Comparison of ENCODE assay signal across 1 cellular context in the genomic region with DNA sequence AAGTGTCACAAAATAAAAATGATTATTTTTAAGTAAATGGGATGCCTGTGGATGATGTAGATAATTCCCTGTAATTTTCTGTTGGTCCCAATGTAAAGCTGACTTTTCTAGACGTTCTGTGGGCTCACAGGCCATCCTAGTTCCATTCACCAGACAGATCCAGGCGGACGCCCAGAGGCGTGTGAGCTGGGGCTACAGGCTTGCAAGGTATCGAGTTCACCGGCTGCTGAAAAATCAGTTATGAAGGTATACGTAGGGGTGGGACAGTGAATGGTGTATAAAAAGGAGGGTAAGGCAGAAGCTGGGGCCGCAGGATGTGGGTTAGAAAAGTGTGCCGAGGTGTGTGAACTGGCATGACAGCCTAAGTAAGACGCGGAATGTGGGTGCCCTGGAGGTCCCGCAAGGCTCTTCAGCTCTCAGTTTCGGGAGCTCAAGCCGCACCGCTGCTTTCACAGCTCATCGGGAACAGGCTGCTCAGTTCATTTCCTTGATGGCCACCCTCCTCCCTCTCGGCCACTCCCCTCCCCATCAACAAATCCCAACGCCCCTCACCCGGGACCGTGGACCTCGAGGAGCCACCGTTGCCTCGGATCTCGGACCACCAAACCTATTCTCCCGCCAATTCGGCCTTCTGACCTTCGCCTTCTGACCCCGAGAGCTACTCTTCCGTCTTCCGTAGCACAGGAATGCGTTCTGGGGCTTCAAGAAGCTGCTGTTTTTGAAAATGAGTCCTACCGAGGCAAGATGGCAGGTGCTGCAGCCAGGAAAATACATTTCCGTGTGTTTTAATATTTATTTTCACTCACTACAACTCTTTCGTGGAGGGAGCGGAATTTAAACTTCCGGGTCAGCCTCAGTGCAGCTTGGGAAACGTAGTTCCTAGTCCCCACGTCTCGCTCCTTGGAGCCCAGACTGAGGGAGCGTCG.
TF ChIP-seq lines count a peak whose summit lies in the region.

A gene with protein sequence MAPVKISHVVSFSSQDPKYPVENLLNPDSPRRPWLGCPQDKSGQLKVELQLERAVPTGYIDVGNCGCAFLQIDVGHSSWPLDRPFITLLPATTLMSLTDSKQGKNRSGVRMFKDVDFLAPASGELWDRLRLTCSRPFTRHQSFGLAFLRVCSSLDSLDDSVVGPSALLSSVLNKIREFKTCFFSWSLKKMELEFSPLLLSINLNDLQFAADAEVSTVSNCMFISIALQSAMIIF (minus strand): TSS at position 782 of the 926 bp plus-strand sequence. CDS start 5,241 bp downstream, outside the sequence.

TF ChIP-seq in IMR-90, 13 proteins besides CTCF, POLR2A, EP300 and RAD21:
- TF ChIP-seq NFE2L2 (IDR thresholded peaks at IDR 0.05; ENCODE audit: low read depth, low read length) (0 out of 2 replicates have a peak, but pooled peaks have one; percentile 12), RFX5 (IDR thresholded peaks at IDR 0.05; ENCODE audit: low read depth, low read length) (no peak), SMC3 (IDR thresholded peaks at IDR 0.05; ENCODE audit: low read depth, low read length) (no peak)
